ENCODE assay signal across 38 cellular contexts in the genomic region with DNA sequence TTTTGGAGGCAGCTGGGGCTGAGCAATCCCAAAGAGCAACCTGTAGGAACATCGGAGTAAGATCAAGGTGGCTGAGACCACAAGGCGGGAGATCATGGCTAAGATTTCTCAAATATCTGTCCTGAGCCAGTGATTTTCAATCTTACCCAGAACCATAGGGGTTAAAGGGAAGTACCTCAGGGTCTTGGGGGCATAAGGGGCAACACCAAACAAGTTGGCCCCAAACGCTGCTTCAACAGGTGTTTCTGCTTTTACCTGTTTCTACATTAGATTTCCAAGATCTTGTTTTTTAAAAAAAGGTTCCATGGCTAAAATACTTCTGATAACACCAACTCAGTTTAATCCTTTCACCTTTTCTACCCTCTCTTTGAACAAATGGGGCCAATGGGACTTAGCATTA. TPM values are rescaled to one million over a fixed set of nuclear protein-coding genes. Genes with fewer than 3 reads are reported as not detected.
"Had no signal": no experiment of that assay in that cellular context is flagged by ENCODE, and none has a peak within 500 bp of the region (broad histone marks: within the 10 kb centered on the region; RNA-seq: fewer than 3 reads in every experiment).

No MANE protein-coding gene starts in this region.

- ATAC-seq: activated CD4-positive, alpha-beta T cell treated with anti-CD3 and anti-CD28 coated beads for 36 hours; activated CD8-positive, alpha-beta memory T cell treated with anti-CD3 and anti-CD28 coated beads, Interleukin-2, amount 10 ng/mL, durations not matched to agents 7 days and 5 days; activated CD8-positive, alpha-beta T cell treated with anti-CD3 and anti-CD28 coated beads, Interleukin-2, amount 10 ng/mL, durations not matched to agents 7 days and 5 days; activated T-cell treated with anti-CD3 and anti-CD28 coated beads, Interleukin-2, amount 50 U/mL, for 72 hours; gastroesophageal sphincter; heart right ventricle; T-helper 17 cell had no signal

- H3K27me3 Mint-ChIP-seq: activated CD4-positive, alpha-beta memory T cell treated with anti-CD3 and anti-CD28 coated beads for 36 hours; activated CD4-positive, alpha-beta T cell treated with anti-CD3 and anti-CD28 coated beads for 36 hours; activated CD4-positive, alpha-beta T cell treated with anti-CD3 and anti-CD28 coated beads, Interleukin-2, amount 10 ng/mL, durations not matched to agents 24 days and 14 days; activated CD8-positive, alpha-beta memory T cell treated with anti-CD3 and anti-CD28 coated beads, Interleukin-2, amount 10 ng/mL, durations not matched to agents 7 days and 5 days; activated naive CD4-positive, alpha-beta T cell treated with anti-CD3 and anti-CD28 coated beads, Interleukin-2, amount 50 U/mL, for 24 hours; activated naive CD8-positive, alpha-beta T cell treated with anti-CD3 and anti-CD28 coated beads, Interleukin-2, amount 10 ng/mL, durations not matched to agents 7 days and 5 days; activated T-cell treated with anti-CD3 and anti-CD28 coated beads, Interleukin-2, amount 50 U/mL, for 24 hours; central memory CD8-positive, alpha-beta T cell; dendritic cell treated with granulocyte-macrophage colony-stimulating factor and Interleukin-4, amounts not matched to agents 40 ng/mL and 50 ng/mL, for 4 days; T-helper 17 cell had no signal

- DNase-seq: activated CD4-positive, alpha-beta memory T cell treated with anti-CD3 and anti-CD28 coated beads for 36 hours; activated CD4-positive, alpha-beta T cell treated with anti-CD3 and anti-CD28 coated beads for 36 hours; activated CD4-positive, alpha-beta T cell treated with anti-CD3 and anti-CD28 coated beads, Interleukin-2, amount 10 ng/mL, durations not matched to agents 24 days and 14 days; activated CD4-positive, CD25-positive, alpha-beta regulatory T cell; activated CD4-positive, CD25-positive, alpha-beta regulatory T cell treated with anti-CD3 and anti-CD28 coated beads, Interleukin-2, amount 50 U/mL, for 72 hours; activated CD8-positive, alpha-beta memory T cell treated with anti-CD3 and anti-CD28 coated beads, Interleukin-2, amount 10 ng/mL, durations not matched to agents 7 days and 5 days; activated CD8-positive, alpha-beta memory T cell treated with anti-CD3 and anti-CD28 coated beads, Interleukin-2, amount 50 U/mL, for 4 hours; activated CD8-positive, alpha-beta T cell treated with anti-CD3 and anti-CD28 coated beads, Interleukin-2, amount 10 ng/mL, durations not matched to agents 7 days and 5 days; activated gamma-delta T cell; activated naive CD4-positive, alpha-beta T cell; activated naive CD8-positive, alpha-beta T cell treated with anti-CD3 and anti-CD28 coated beads, Interleukin-2, amount 10 ng/mL, durations not matched to agents 7 days and 5 days; activated T-cell treated with anti-CD3 and anti-CD28 coated beads, Interleukin-2, amount 50 U/mL, for 24 hours; activated T-cell treated with anti-CD3 and anti-CD28 coated beads, Interleukin-2, amount 50 U/mL, for 72 hours; amniotic stem cell; brain microvascular endothelial cell; effector memory CD4-positive, alpha-beta T cell; esophagus squamous epithelium; foreskin melanocyte; heart right ventricle; T-helper 1 cell; T-helper 17 cell; T1000 had no signal

- H3K27me3 ChIP-seq: brain microvascular endothelial cell, dorsolateral prefrontal cortex, esophagus squamous epithelium, gastroesophageal sphincter, heart right ventricle had no signal

- H3K4me3 Mint-ChIP-seq: activated CD4-positive, alpha-beta memory T cell treated with anti-CD3 and anti-CD28 coated beads for 36 hours; activated CD4-positive, alpha-beta T cell treated with anti-CD3 and anti-CD28 coated beads for 36 hours; activated CD4-positive, alpha-beta T cell treated with anti-CD3 and anti-CD28 coated beads, Interleukin-2, amount 10 ng/mL, durations not matched to agents 24 days and 14 days; activated CD8-positive, alpha-beta memory T cell treated with anti-CD3 and anti-CD28 coated beads, Interleukin-2, amount 10 ng/mL, durations not matched to agents 7 days and 5 days; activated CD8-positive, alpha-beta T cell treated with anti-CD3 and anti-CD28 coated beads, Interleukin-2, amount 10 ng/mL, durations not matched to agents 7 days and 5 days; activated naive CD4-positive, alpha-beta T cell treated with anti-CD3 and anti-CD28 coated beads, Interleukin-2, amount 50 U/mL, for 24 hours; activated naive CD8-positive, alpha-beta T cell treated with anti-CD3 and anti-CD28 coated beads, Interleukin-2, amount 10 ng/mL, durations not matched to agents 7 days and 5 days; activated T-cell treated with anti-CD3 and anti-CD28 coated beads, Interleukin-2, amount 50 U/mL, for 24 hours; activated T-cell treated with anti-CD3 and anti-CD28 coated beads, Interleukin-2, amount 50 U/mL, for 72 hours; central memory CD8-positive, alpha-beta T cell; dendritic cell treated with granulocyte-macrophage colony-stimulating factor and Interleukin-4, amounts not matched to agents 40 ng/mL and 50 ng/mL, for 4 days; endodermal cell; T-helper 17 cell; T-helper 2 cell treated with Interferon-gamma antibody and Interleukin-4, amounts not matched to agents 5 μg/mL and 100 μg/mL, for 36 hours had no signal

- H3K27ac ChIP-seq: brain microvascular endothelial cell, coronary artery, dorsolateral prefrontal cortex, esophagus squamous epithelium, gastroesophageal sphincter, heart right ventricle had no signal

- H3K9me3 Mint-ChIP-seq: activated CD4-positive, alpha-beta memory T cell treated with anti-CD3 and anti-CD28 coated beads for 36 hours; activated CD4-positive, alpha-beta T cell treated with anti-CD3 and anti-CD28 coated beads, Interleukin-2, amount 10 ng/mL, durations not matched to agents 24 days and 14 days; activated naive CD4-positive, alpha-beta T cell treated with anti-CD3 and anti-CD28 coated beads, Interleukin-2, amount 50 U/mL, for 24 hours; activated naive CD8-positive, alpha-beta T cell treated with anti-CD3 and anti-CD28 coated beads, Interleukin-2, amount 10 ng/mL, durations not matched to agents 7 days and 5 days; activated T-cell treated with anti-CD3 and anti-CD28 coated beads, Interleukin-2, amount 50 U/mL, for 24 hours; activated T-cell treated with anti-CD3 and anti-CD28 coated beads, Interleukin-2, amount 50 U/mL, for 72 hours; central memory CD8-positive, alpha-beta T cell; dendritic cell treated with granulocyte-macrophage colony-stimulating factor and Interleukin-4, amounts not matched to agents 40 ng/mL and 50 ng/mL, for 4 days; endodermal cell; T-helper 2 cell treated with Interferon-gamma antibody and Interleukin-4, amounts not matched to agents 5 μg/mL and 100 μg/mL, for 36 hours had no signal

- H3K27ac Mint-ChIP-seq: activated CD4-positive, alpha-beta memory T cell treated with anti-CD3 and anti-CD28 coated beads for 36 hours; activated CD4-positive, alpha-beta T cell treated with anti-CD3 and anti-CD28 coated beads for 36 hours; activated CD4-positive, alpha-beta T cell treated with anti-CD3 and anti-CD28 coated beads, Interleukin-2, amount 10 ng/mL, durations not matched to agents 24 days and 14 days; activated CD8-positive, alpha-beta memory T cell treated with anti-CD3 and anti-CD28 coated beads, Interleukin-2, amount 10 ng/mL, durations not matched to agents 7 days and 5 days; activated CD8-positive, alpha-beta T cell treated with anti-CD3 and anti-CD28 coated beads, Interleukin-2, amount 10 ng/mL, durations not matched to agents 7 days and 5 days; activated naive CD4-positive, alpha-beta T cell treated with anti-CD3 and anti-CD28 coated beads, Interleukin-2, amount 50 U/mL, for 24 hours; activated naive CD8-positive, alpha-beta T cell treated with anti-CD3 and anti-CD28 coated beads, Interleukin-2, amount 10 ng/mL, durations not matched to agents 7 days and 5 days; activated T-cell treated with anti-CD3 and anti-CD28 coated beads, Interleukin-2, amount 50 U/mL, for 24 hours; activated T-cell treated with anti-CD3 and anti-CD28 coated beads, Interleukin-2, amount 50 U/mL, for 72 hours; dendritic cell treated with granulocyte-macrophage colony-stimulating factor and Interleukin-4, amounts not matched to agents 40 ng/mL and 50 ng/mL, for 4 days; endodermal cell; T-helper 2 cell treated with Interferon-gamma antibody and Interleukin-4, amounts not matched to agents 5 μg/mL and 100 μg/mL, for 36 hours had no signal

- H3K4me3 ChIP-seq: coronary artery, dorsolateral prefrontal cortex, esophagus squamous epithelium, gastroesophageal sphincter, heart right ventricle had no signal

- H3K9me3 ChIP-seq: esophagus squamous epithelium, gastroesophageal sphincter, heart right ventricle had no signal

- FAIRE-seq: astrocyte, bronchial epithelial cell had no signal

RNA-seq across cellular contexts. Expression of gene FOXN1, which starts 48.9 kb away (rescaled TPM):
- total RNA-seq: activated CD4-positive, alpha-beta memory T cell treated with anti-CD3 and anti-CD28 coated beads for 36 hours; activated CD4-positive, alpha-beta T cell treated with anti-CD3 and anti-CD28 coated beads for 36 hours; activated CD4-positive, alpha-beta T cell treated with anti-CD3 and anti-CD28 coated beads, Interleukin-2, amount 10 ng/mL, durations not matched to agents 24 days and 14 days; activated CD8-positive, alpha-beta memory T cell treated with anti-CD3 and anti-CD28 coated beads for 36 hours; activated CD8-positive, alpha-beta memory T cell treated with anti-CD3 and anti-CD28 coated beads, Interleukin-2, amount 10 ng/mL, durations not matched to agents 7 days and 5 days; activated CD8-positive, alpha-beta T cell treated with anti-CD3 and anti-CD28 coated beads, Interleukin-2, amount 10 ng/mL, durations not matched to agents 7 days and 5 days; activated naive CD8-positive, alpha-beta T cell treated with anti-CD3 and anti-CD28 coated beads, Interleukin-2, amount 10 ng/mL, durations not matched to agents 7 days and 5 days; activated T-cell treated with anti-CD3 and anti-CD28 coated beads, Interleukin-2, amount 50 U/mL, for 72 hours; astrocyte; bronchial epithelial cell; cardiac septum; cerebellum; dorsolateral prefrontal cortex; endodermal cell; fibroblast of lung; fibroblast of villous mesenchyme; glomerular endothelial cell; heart right ventricle; T-helper 17 cell had no signal
- polyA plus RNA-seq: fibroblast of lung, heart right ventricle had no signal
